Comparison of ENCODE assay signal across 8 cellular contexts in genomic region chr19:2015611-2015950, GRCh38. TPM values are rescaled to one million over a fixed set of nuclear protein-coding genes. Genes with fewer than 3 reads are reported as not detected.
A peak's percentile ranks its signal among the peaks of the same experiment; 100 is the strongest.
DNase-seq lines count a peak whose midpoint lies in the region; ATAC-seq, FAIRE-seq and TF ChIP-seq lines count a peak whose summit lies in the region.

Gene BTBD2 (minus strand): TSS chr19:2015714. CDS start chr19:2015703, 11 bp downstream.

- H3K27ac Mint-ChIP-seq in Caco-2 (ENCODE audit: unreplicated experiment): no peak within 1 kb of the TSS

- H3K27me3 ChIP-seq in Caco-2 (replicated peaks; ENCODE audit: control insufficient read depth, insufficient read depth, low read length): no peaks in the 10 kb centered on the region

- H3K9ac ChIP-seq in kidney (ENCODE audit: low read length in 2 of 2): peak within 1 kb of the TSS; percentile 55 to 58

- H3K4me1 ChIP-seq in Caco-2 (no peaks in the 10 kb centered on the region), kidney (ENCODE audit: control insufficient read depth in 1 of 2, insufficient read depth in 1 of 2, low read depth in 1 of 2, low read length in 2 of 2) (peaks cover 0 to 3% of the 10 kb centered on the region in 2 donors)

- POLR2A ChIA-PET in Caco-2 (lab: Charles Lee): no interaction called here

- intact Hi-C loops in Caco-2 (cut with micrococcal nuclease; ENCODE audit: unreplicated experiment): no loop called here
- intact Hi-C loops in kidney (cut with DNase I): no loop called here

- peak within 1 kb of the TSS; percentile 32 to 53 for H3K27ac ChIP-seq in kidney (ENCODE audit: low read depth in 2 of 2, low read length in 2 of 2)

- DNase-seq in Caco-2 (peak in 1 of 2 experiments; percentile 54), UCSD-AML1 (lab: John Stamatoyannopoulos, UW; ENCODE audit: unreplicated experiment) (peak; percentile 54), kidney (peak; percentile 83)
- peak; percentile 81 for DNase-seq in Jurkat, Clone E6-1 (ENCODE audit: low read depth, low spot score)
- peak; percentile 24 for DNase-seq in central memory CD4-positive, alpha-beta T cell
- DNase-seq in stimulated activated CD4-positive, alpha-beta T cell treated with anti-CD3 and anti-CD28 coated beads, Interleukin-1b, Interleukin-23, amount 100 ng/mL, for 24 hours (ENCODE audit: low read depth in 4 of 4, low spot score in 1 of 4): peak in 3 of 4 experiments; percentile 30 to 51 (median 34)

- no peaks in the 10 kb centered on the region for H3K9me3 Mint-ChIP-seq in Caco-2 (ENCODE audit: unreplicated experiment)

- no peaks in the 10 kb centered on the region for H3K36me3 ChIP-seq in Caco-2 (ENCODE audit: control insufficient read depth, insufficient read depth, low read length)
- H3K36me3 ChIP-seq in kidney (ENCODE audit: control insufficient read depth in 1 of 2, insufficient read depth in 2 of 2, low read length in 2 of 2): no peaks in the 10 kb centered on the region

- peak within 1 kb of the TSS; percentile 66 for H3K4me3 Mint-ChIP-seq in Caco-2 (ENCODE audit: unreplicated experiment)

- H3K9me3 ChIP-seq in Caco-2 (no peaks in the 10 kb centered on the region), kidney (ENCODE audit: control insufficient read depth in 1 of 2, low read length in 2 of 2) (no peaks in the 10 kb centered on the region)

- H3K27me3 Mint-ChIP-seq in Caco-2 (ENCODE audit: insufficient read depth, unreplicated experiment): no peaks in the 10 kb centered on the region

- peaks cover 21% of the 10 kb centered on the region for H3K36me3 Mint-ChIP-seq in Caco-2 (ENCODE audit: insufficient read depth, unreplicated experiment)

- FAIRE-seq in kidney (lab: Jason Lieb, UNC): no peak

- ATAC-seq in GM21367 (IDR thresholded peaks at IDR 0.05; ENCODE audit: unreplicated experiment) (no peak), HG03175 (IDR thresholded peaks at IDR 0.05; ENCODE audit: unreplicated experiment) (no peak)

- CTCF ChIA-PET in Caco-2 (lab: Charles Lee): no interaction called here

- H3K4me3 ChIP-seq in Caco-2 (ENCODE audit: low read depth, low read length) (peak within 1 kb of the TSS; percentile 83), kidney (ENCODE audit: low read length in 2 of 2) (peak within 1 kb of the TSS; percentile 56 to 59)
- peak within 1 kb of the TSS; percentile 75 for H3K4me3 ChIP-seq in Jurkat, Clone E6-1 (ENCODE audit: low read length)

- no TSS peak for BruUV-seq in Caco-2 (replicated peaks; lab: Mats Ljungman, UMichigan)

- H3K4me1 Mint-ChIP-seq in Caco-2 (ENCODE audit: low read depth, unreplicated experiment): no peaks in the 10 kb centered on the region

- TF ChIP-seq CTCF in Caco-2 (IDR thresholded peaks at IDR 0.05; ENCODE audit: insufficient read depth in 1 of 2, low read depth in 1 of 2, low read length in 1 of 2, severe bottlenecking in 1 of 2, unreplicated experiment in 1 of 2) (no peak), kidney (IDR thresholded peaks at IDR 0.05; ENCODE audit: borderline replicate concordance, extremely low read depth, insufficient read depth) (no peak)

RNA-seq across cellular contexts. Expression of gene BTBD2, which starts in this region (rescaled TPM):
- 47.0 and 52.2 TPM in 2 replicates for total RNA-seq in Caco-2 (2022)
- 118 TPM for polyA plus RNA-seq in Jurkat, Clone E6-1 (2012; ENCODE audit: insufficient read depth, insufficient read length)
- 70.3 TPM for total RNA-seq in kidney
- 57.0 TPM for polyA plus RNA-seq in kidney (ENCODE audit: insufficient read depth, low read depth, low replicate concordance)
